Comparison of ENCODE assay signal across 8 cellular contexts in the genomic region with DNA sequence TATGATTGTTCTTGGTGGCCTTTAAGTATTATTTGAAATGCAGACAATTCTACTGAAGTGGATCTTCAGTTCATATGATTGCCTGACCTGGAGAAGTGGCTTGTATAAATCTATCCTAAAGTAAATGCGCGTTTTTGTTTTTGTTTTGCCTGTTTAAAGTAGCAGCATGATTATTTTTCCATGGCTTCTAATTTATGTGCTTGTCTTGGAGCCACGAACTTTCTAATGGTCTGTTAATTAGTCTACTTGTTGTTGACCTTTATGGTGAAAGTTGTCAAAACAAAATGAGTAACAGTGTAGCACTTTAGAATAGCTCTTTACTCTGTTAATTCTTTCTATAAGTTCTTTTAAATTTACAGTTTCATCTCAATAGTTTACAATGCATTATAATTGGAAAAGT. TPM values are rescaled to one million over a fixed set of nuclear protein-coding genes. Genes with fewer than 3 reads are reported as not detected.
A peak's percentile ranks its signal among the peaks of the same experiment; 100 is the strongest.
DNase-seq lines count a peak whose midpoint lies in the region; ATAC-seq and TF ChIP-seq lines count a peak whose summit lies in the region.

No MANE protein-coding gene starts in this region.

- POLR2A ChIA-PET in GM10248 (lab: Yijun Ruan, JAX): interaction anchor here (0.6 kb wide), 1 partner anchor 10 kb away, joined by 3 read pairs; no protein-coding TSS in a partner anchor

- H3K4me3 ChIP-seq in heart right ventricle (peak overlapping the region; percentile 65 to 90 (median 84)), brain microvascular endothelial cell (ENCODE audit: low read depth, low read length) (peak overlapping the region; percentile 86), uterus (peak overlapping the region; percentile 64 to 75)

- in situ Hi-C loops in brain microvascular endothelial cell (cut with HindIII; ENCODE audit: low pct_ligation_motif_present, low sequenced_read_pairs): no loop called here

- H3K27ac ChIP-seq in heart right ventricle: peak overlapping the region; percentile 94 to 100 (median 99)
- H3K27ac ChIP-seq in brain microvascular endothelial cell: peak overlapping the region; percentile 98
- peak overlapping the region; percentile 99 for H3K27ac ChIP-seq in uterus

- peak overlapping the region; percentile 98 for H3K27ac Mint-ChIP-seq in mesothelial cell of epicardium

- H3K9me3 ChIP-seq in heart right ventricle (no peaks in the 10 kb centered on the region), uterus (no peaks in the 10 kb centered on the region)

- DNase-seq in heart right ventricle (no peak), left cardiac atrium (no peak), brain microvascular endothelial cell (no peak), mesothelial cell of epicardium (ENCODE audit: low spot score in 2 of 2, unreplicated experiment in 2 of 2) (no peak), uterus (no peak), CD1c-positive myeloid dendritic cell (ENCODE audit: extremely low spot score) (no peak), GM10248 (ENCODE audit: extremely low spot score) (no peak)

- 5 to 12% methylated on average over 3 of the region's 3 CpGs for WGBS in heart right ventricle, 2 donors

- H3K27me3 Mint-ChIP-seq in mesothelial cell of epicardium (ENCODE audit: low read depth): no peaks in the 10 kb centered on the region

- H3K4me3 Mint-ChIP-seq in mesothelial cell of epicardium: peak overlapping the region; percentile 92

- H3K4me1 Mint-ChIP-seq in mesothelial cell of epicardium: peaks cover 41% of the 10 kb centered on the region

- CTCF ChIA-PET in GM10248 (lab: Yijun Ruan, JAX): no interaction called here

- no peak for TF ChIP-seq POLR2A in uterus (IDR thresholded peaks at IDR 0.05)

- H3K9me3 Mint-ChIP-seq in mesothelial cell of epicardium: no peaks in the 10 kb centered on the region

- intact Hi-C loops in heart right ventricle (cut with DNase I): loop anchor here in 8 of 10 donors (2.0 to 5.0 kb wide), 5 partner anchors 42 to 57 kb away; partner anchors contain the start of gene WIPI1 (in 2 of the 8)
- intact Hi-C loops in left cardiac atrium (cut with DNase I): loop anchor here (5.0 kb wide), 2 partner anchors 42 to 47 kb away; no protein-coding TSS in a partner anchor
- intact Hi-C loops in uterus (cut with DNase I; ENCODE audit: low total_unique reads): no loop called here

- H3K4me1 ChIP-seq in heart right ventricle (peaks cover 5 to 79% (median 67%) of the 10 kb centered on the region in 9 donors), uterus (peaks cover 0 to 3% of the 10 kb centered on the region in 2 donors)

- peaks cover 25% of the 10 kb centered on the region for H3K36me3 Mint-ChIP-seq in mesothelial cell of epicardium

- no peak for TF ChIP-seq CTCF in heart right ventricle (IDR thresholded peaks at IDR 0.05)
- TF ChIP-seq CTCF in brain microvascular endothelial cell (IDR thresholded peaks at IDR 0.05; ENCODE audit: low read depth, low read length, missing control alignments): no peak
- no peak for TF ChIP-seq CTCF in mesothelial cell of epicardium (IDR thresholded peaks at IDR 0.05; ENCODE audit: unreplicated experiment)
- TF ChIP-seq CTCF in uterus (IDR thresholded peaks at IDR 0.05): no peak
- TF ChIP-seq CTCF in GM10248 (IDR thresholded peaks at IDR 0.05; ENCODE audit: control extremely low read depth, extremely low read depth, low read depth, missing control alignments): no peak

- no peaks in the 10 kb centered on the region for H3K27me3 ChIP-seq in heart right ventricle
- no peaks in the 10 kb centered on the region for H3K27me3 ChIP-seq in brain microvascular endothelial cell (replicated peaks)
- H3K27me3 ChIP-seq in uterus: no peaks in the 10 kb centered on the region

- no peak for ATAC-seq in heart right ventricle
- ATAC-seq in left cardiac atrium: no peak
- no peak for ATAC-seq in HG02763 (IDR thresholded peaks at IDR 0.05; ENCODE audit: unreplicated experiment)

- peaks cover 0 to 41% (median 18%) of the 10 kb centered on the region in 9 donors for H3K36me3 ChIP-seq in heart right ventricle
- peaks cover 25% of the 10 kb centered on the region for H3K36me3 ChIP-seq in brain microvascular endothelial cell (replicated peaks)
- H3K36me3 ChIP-seq in uterus: no peaks in the 10 kb centered on the region

RNA-seq across cellular contexts. Expression of gene PRKAR1A, which starts 1.7 kb away (rescaled TPM):
- total RNA-seq in heart right ventricle: 1,000 to 10,000 TPM in 5 of 10 donors, 100 to 1,000 TPM in 5; 609 to 1,378 (median 974) TPM
- polyA plus RNA-seq in heart right ventricle: 100 to 1,000 TPM; 170 to 489 TPM
- total RNA-seq in left cardiac atrium: 100 to 1,000 TPM; 483 to 653 TPM
- total RNA-seq in mesothelial cell of epicardium: 268 to 276 TPM (median 268 TPM) in 3 replicates
- 100 to 1,000 TPM; 171 to 532 (median 388) TPM for total RNA-seq in uterus

RNA-seq across cellular contexts. Expression of gene WIPI1, which starts 56.6 kb away (rescaled TPM):
- total RNA-seq in heart right ventricle: 100 to 1,000 TPM in 7 of 10 donors, 10 to 100 TPM in 3; 58.6 to 201 (median 122) TPM
- polyA plus RNA-seq in heart right ventricle: 10 to 100 TPM; 46.6 to 90.4 TPM
- total RNA-seq in left cardiac atrium: 10 to 100 TPM; 35.8 to 74.3 TPM
- 27.2 to 31.7 TPM (median 28.4 TPM) in 3 replicates for total RNA-seq in mesothelial cell of epicardium
- 10 to 100 TPM in 3 of 4 donors, 1 to 10 TPM in 1; 7.9 to 40.7 (median 27.9) TPM for total RNA-seq in uterus
